ENCODE assay signal across 16 cellular contexts in genomic region chr4:38920186-38920585, GRCh38.
"Had no signal": no experiment of that assay in that cellular context is flagged by ENCODE, and none has a peak within 500 bp of the region (broad histone marks: within the 10 kb centered on the region; RNA-seq: fewer than 3 reads in every experiment).

No MANE protein-coding gene starts in this region.

- DNase-seq: cortex of kidney; effector memory CD4-positive, alpha-beta T cell; foreskin melanocyte; head of caudate nucleus; left colon; mucosa of descending colon; naive thymus-derived CD8-positive, alpha-beta T cell; posterior cingulate gyrus; small intestine; stimulated activated CD4-positive, alpha-beta T cell treated with anti-CD3 and anti-CD28 coated beads, Interleukin-12 subunit alpha, Interleukin-12 subunit beta, amount 100 ng/mL, for 4 hours; stimulated activated naive CD4-positive, alpha-beta T cell treated with Interleukin-2 at 50 U/mL for 16 hours had no signal

- H3K79me2 ChIP-seq: hepatocyte had no signal

- H3K9me3 Mint-ChIP-seq: naive thymus-derived CD8-positive, alpha-beta T cell had no signal

- H3K36me3 ChIP-seq: neutrophil had no signal

- H3K27ac ChIP-seq: hepatocyte had no signal

- H3K27ac Mint-ChIP-seq: type B pancreatic cell had no signal

- H3K4me3 Mint-ChIP-seq: naive thymus-derived CD8-positive, alpha-beta T cell; type B pancreatic cell had no signal

- ATAC-seq: esophagus mucosa; left colon; mucosa of descending colon; naive thymus-derived CD8-positive, alpha-beta T cell; sciatic nerve had no signal

- H3K27me3 Mint-ChIP-seq: naive thymus-derived CD8-positive, alpha-beta T cell; type B pancreatic cell had no signal

- H3K4me3 ChIP-seq: hepatocyte, mucosa of descending colon had no signal

- H3K4me2 ChIP-seq: hepatocyte had no signal

- H3K9me3 ChIP-seq: mucosa of descending colon, neutrophil had no signal

- H2AFZ ChIP-seq: hepatocyte had no signal

- H3K27me3 ChIP-seq: hepatocyte, neutrophil had no signal
